In the genomic region with DNA sequence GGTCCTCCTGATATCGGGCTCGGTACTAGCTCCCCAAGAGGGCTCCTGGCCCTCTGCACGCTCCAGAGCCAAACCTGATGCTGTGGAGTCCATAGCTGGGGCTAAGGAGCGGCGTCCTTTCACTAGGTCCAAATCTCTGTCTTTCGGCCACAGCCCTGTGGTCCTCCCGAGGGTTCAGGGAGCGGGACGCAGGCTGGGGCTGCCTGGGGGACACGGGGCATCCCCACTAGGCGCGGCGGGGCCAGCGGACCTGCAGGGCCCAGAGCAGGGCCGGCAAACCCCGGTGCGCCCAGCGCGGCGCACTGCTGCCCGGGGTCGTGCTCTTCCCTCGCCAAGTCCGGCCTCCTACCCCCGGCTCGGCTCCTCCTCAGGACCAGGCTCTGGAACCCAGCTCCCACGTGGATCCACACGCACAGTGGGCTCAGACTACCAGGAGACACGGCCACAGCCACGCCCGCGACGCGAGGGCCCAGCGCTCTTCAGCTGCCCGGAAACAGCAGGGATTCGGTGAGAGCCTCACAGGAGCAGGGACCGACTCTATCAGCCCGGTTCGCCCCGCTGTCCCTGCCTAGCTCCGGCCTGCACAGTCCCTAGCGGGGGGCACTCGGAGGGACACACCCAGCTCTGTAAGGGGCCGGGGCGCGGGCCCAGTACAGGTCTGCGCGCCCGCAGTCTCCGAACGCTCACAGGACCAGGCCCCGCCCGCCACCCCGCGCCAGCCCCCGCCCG, we compare ENCODE assay signal across 1 cellular context.
TF ChIP-seq lines count a peak whose summit lies in the region.

No MANE protein-coding gene starts in this region.

TF ChIP-seq in HepG2, 621 proteins besides CTCF, POLR2A, EP300 and RAD21 (continued from another document and continues in another):
- TF ChIP-seq, protein P1, sequence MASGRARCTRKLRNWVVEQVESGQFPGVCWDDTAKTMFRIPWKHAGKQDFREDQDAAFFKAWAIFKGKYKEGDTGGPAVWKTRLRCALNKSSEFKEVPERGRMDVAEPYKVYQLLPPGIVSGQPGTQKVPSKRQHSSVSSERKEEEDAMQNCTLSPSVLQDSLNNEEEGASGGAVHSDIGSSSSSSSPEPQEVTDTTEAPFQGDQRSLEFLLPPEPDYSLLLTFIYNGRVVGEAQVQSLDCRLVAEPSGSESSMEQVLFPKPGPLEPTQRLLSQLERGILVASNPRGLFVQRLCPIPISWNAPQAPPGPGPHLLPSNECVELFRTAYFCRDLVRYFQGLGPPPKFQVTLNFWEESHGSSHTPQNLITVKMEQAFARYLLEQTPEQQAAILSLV (CRISPR knock-in tag; IDR thresholded peaks at IDR 0.05; ENCODE audit: borderline replicate concordance): no peak; the same call in 1 of the 2 replicates
- TF ChIP-seq DPF2 (CRISPR knock-in tag; IDR thresholded peaks at IDR 0.05; ENCODE audit: borderline replicate concordance, low read depth) (no peak), PPARG (CRISPR knock-in tag; conservative IDR thresholded peaks at IDR 0.05) (no peak), SMYD3 (CRISPR knock-in tag; IDR thresholded peaks at IDR 0.05) (no peak), NFE2L2 (IDR thresholded peaks at IDR 0.05; ENCODE audit: low read length) (no peak), HNRNPH1 (optimal IDR thresholded peaks at IDR 0.05; ENCODE audit: low read depth, low read length) (peak; percentile 33), NFYC (CRISPR knock-in tag; IDR thresholded peaks at IDR 0.05) (no peak), KLF9 (CRISPR knock-in tag; IDR thresholded peaks at IDR 0.05; ENCODE audit: low read depth) (no peak), POLR2AphosphoS2 (IDR thresholded peaks at IDR 0.05; ENCODE audit: low read depth, low read length) (no peak), KDM6A (CRISPR knock-in tag; IDR thresholded peaks at IDR 0.05; ENCODE audit: low read depth) (no peak), ZMAT3 (CRISPR knock-in tag; conservative IDR thresholded peaks at IDR 0.05) (no peak), FOXA1 (IDR thresholded peaks at IDR 0.05) (no peak), FOXA1 (CRISPR knock-in tag; IDR thresholded peaks at IDR 0.05) (no peak), SUZ12 (IDR thresholded peaks at IDR 0.05; ENCODE audit: low read depth, low read length) (no peak), NR3C1 (CRISPR knock-in tag; IDR thresholded peaks at IDR 0.05) (no peak), ZNF792 (CRISPR knock-in tag; IDR thresholded peaks at IDR 0.05) (no peak), ZNF333 (CRISPR knock-in tag; IDR thresholded peaks at IDR 0.05; ENCODE audit: borderline replicate concordance) (no peak), ZNF20 (CRISPR knock-in tag; IDR thresholded peaks at IDR 0.05) (no peak), RAD51 (IDR thresholded peaks at IDR 0.05; ENCODE audit: borderline replicate concordance) (no peak), TBX2 (CRISPR knock-in tag; IDR thresholded peaks at IDR 0.05; ENCODE audit: borderline replicate concordance) (0 out of 2 replicates have a peak, but pooled peaks have one; percentile 35), ZNF367 (CRISPR knock-in tag; IDR thresholded peaks at IDR 0.05; ENCODE audit: borderline replicate concordance) (no peak; the same call in 1 of the 2 replicates), NFATC3 (CRISPR knock-in tag; IDR thresholded peaks at IDR 0.05) (no peak), SP1 (IDR thresholded peaks at IDR 0.05) (no peak), SP1 (CRISPR knock-in tag; IDR thresholded peaks at IDR 0.05) (no peak), SETDB1 (CRISPR knock-in tag; IDR thresholded peaks at IDR 0.05; ENCODE audit: borderline replicate concordance) (no peak), PHF21A (CRISPR knock-in tag; IDR thresholded peaks at IDR 0.05) (no peak), MED8 (CRISPR knock-in tag; IDR thresholded peaks at IDR 0.05; ENCODE audit: insufficient replicate concordance) (no peak), ZNF17 (CRISPR knock-in tag; IDR thresholded peaks at IDR 0.05) (no peak), ZBTB3 (CRISPR knock-in tag; IDR thresholded peaks at IDR 0.05; ENCODE audit: borderline replicate concordance, low read depth) (no peak), ISX (CRISPR knock-in tag; conservative IDR thresholded peaks at IDR 0.05) (no peak), SIX1 (CRISPR knock-in tag; IDR thresholded peaks at IDR 0.05; ENCODE audit: borderline replicate concordance) (no peak), HOXA7 (CRISPR knock-in tag; IDR thresholded peaks at IDR 0.05) (no peak), ZNF615 (CRISPR knock-in tag; IDR thresholded peaks at IDR 0.05; ENCODE audit: borderline replicate concordance) (no peak)
- TF ChIP-seq, protein P2, sequence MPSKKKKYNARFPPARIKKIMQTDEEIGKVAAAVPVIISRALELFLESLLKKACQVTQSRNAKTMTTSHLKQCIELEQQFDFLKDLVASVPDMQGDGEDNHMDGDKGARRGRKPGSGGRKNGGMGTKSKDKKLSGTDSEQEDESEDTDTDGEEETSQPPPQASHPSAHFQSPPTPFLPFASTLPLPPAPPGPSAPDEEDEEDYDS (CRISPR knock-in tag; IDR thresholded peaks at IDR 0.05): no peak
- TF ChIP-seq, protein P3, sequence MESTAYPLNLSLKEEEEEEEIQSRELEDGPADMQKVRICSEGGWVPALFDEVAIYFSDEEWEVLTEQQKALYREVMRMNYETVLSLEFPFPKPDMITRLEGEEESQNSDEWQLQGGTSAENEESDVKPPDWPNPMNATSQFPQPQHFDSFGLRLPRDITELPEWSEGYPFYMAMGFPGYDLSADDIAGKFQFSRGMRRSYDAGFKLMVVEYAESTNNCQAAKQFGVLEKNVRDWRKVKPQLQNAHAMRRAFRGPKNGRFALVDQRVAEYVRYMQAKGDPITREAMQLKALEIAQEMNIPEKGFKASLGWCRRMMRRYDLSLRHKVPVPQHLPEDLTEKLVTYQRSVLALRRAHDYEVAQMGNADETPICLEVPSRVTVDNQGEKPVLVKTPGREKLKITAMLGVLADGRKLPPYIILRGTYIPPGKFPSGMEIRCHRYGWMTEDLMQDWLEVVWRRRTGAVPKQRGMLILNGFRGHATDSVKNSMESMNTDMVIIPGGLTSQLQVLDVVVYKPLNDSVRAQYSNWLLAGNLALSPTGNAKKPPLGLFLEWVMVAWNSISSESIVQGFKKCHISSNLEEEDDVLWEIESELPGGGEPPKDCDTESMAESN (CRISPR knock-in tag; conservative IDR thresholded peaks at IDR 0.05): no peak; the same call in 1 of the 2 replicates
- TF ChIP-seq, protein P4, sequence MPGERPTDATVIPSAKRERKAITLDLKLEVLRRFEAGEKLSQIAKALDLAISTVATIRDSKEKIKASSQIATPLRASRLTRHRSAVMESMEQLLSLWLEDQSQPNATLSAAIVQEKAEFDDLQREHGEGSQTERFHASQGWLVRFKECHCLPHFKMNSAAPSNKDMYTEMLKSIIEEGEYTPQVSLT (CRISPR knock-in tag; IDR thresholded peaks at IDR 0.05; ENCODE audit: borderline replicate concordance, low read depth): no peak
- TF ChIP-seq, protein P5, sequence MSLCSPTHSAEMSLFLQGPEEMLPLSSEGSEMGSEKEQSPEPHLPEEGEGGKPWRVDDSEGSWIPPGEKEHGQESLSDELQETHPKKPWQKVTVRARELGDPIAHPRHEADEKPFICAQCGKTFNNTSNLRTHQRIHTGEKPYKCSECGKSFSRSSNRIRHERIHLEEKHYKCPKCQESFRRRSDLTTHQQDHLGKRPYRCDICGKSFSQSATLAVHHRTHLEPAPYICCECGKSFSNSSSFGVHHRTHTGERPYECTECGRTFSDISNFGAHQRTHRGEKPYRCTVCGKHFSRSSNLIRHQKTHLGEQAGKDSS (CRISPR knock-in tag; IDR thresholded peaks at IDR 0.05; ENCODE audit: borderline replicate concordance, low read depth): 0 out of 2 replicates have a peak, but pooled peaks have one; percentile 10
- TF ChIP-seq, protein P6, sequence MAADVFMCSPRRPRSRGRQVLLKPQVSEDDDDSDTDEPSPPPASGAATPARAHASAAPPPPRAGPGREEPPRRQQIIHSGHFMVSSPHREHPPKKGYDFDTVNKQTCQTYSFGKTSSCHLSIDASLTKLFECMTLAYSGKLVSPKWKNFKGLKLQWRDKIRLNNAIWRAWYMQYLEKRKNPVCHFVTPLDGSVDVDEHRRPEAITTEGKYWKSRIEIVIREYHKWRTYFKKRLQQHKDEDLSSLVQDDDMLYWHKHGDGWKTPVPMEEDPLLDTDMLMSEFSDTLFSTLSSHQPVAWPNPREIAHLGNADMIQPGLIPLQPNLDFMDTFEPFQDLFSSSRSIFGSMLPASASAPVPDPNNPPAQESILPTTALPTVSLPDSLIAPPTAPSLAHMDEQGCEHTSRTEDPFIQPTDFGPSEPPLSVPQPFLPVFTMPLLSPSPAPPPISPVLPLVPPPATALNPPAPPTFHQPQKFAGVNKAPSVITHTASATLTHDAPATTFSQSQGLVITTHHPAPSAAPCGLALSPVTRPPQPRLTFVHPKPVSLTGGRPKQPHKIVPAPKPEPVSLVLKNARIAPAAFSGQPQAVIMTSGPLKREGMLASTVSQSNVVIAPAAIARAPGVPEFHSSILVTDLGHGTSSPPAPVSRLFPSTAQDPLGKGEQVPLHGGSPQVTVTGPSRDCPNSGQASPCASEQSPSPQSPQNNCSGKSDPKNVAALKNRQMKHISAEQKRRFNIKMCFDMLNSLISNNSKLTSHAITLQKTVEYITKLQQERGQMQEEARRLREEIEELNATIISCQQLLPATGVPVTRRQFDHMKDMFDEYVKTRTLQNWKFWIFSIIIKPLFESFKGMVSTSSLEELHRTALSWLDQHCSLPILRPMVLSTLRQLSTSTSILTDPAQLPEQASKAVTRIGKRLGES (CRISPR knock-in tag; IDR thresholded peaks at IDR 0.05; ENCODE audit: borderline replicate concordance): no peak
- TF ChIP-seq, protein P7, sequence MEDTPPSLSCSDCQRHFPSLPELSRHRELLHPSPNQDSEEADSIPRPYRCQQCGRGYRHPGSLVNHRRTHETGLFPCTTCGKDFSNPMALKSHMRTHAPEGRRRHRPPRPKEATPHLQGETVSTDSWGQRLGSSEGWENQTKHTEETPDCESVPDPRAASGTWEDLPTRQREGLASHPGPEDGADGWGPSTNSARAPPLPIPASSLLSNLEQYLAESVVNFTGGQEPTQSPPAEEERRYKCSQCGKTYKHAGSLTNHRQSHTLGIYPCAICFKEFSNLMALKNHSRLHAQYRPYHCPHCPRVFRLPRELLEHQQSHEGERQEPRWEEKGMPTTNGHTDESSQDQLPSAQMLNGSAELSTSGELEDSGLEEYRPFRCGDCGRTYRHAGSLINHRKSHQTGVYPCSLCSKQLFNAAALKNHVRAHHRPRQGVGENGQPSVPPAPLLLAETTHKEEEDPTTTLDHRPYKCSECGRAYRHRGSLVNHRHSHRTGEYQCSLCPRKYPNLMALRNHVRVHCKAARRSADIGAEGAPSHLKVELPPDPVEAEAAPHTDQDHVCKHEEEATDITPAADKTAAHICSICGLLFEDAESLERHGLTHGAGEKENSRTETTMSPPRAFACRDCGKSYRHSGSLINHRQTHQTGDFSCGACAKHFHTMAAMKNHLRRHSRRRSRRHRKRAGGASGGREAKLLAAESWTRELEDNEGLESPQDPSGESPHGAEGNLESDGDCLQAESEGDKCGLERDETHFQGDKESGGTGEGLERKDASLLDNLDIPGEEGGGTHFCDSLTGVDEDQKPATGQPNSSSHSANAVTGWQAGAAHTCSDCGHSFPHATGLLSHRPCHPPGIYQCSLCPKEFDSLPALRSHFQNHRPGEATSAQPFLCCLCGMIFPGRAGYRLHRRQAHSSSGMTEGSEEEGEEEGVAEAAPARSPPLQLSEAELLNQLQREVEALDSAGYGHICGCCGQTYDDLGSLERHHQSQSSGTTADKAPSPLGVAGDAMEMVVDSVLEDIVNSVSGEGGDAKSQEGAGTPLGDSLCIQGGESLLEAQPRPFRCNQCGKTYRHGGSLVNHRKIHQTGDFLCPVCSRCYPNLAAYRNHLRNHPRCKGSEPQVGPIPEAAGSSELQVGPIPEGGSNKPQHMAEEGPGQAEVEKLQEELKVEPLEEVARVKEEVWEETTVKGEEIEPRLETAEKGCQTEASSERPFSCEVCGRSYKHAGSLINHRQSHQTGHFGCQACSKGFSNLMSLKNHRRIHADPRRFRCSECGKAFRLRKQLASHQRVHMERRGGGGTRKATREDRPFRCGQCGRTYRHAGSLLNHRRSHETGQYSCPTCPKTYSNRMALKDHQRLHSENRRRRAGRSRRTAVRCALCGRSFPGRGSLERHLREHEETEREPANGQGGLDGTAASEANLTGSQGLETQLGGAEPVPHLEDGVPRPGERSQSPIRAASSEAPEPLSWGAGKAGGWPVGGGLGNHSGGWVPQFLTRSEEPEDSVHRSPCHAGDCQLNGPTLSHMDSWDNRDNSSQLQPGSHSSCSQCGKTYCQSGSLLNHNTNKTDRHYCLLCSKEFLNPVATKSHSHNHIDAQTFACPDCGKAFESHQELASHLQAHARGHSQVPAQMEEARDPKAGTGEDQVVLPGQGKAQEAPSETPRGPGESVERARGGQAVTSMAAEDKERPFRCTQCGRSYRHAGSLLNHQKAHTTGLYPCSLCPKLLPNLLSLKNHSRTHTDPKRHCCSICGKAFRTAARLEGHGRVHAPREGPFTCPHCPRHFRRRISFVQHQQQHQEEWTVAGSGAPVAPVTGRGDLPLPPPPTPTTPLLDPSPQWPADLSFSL (CRISPR knock-in tag; IDR thresholded peaks at IDR 0.05): no peak
